Comparison of ENCODE assay signal across 9 cellular contexts in genomic region chr20:3046677-3047462, GRCh38. TPM values are rescaled to one million over a fixed set of nuclear protein-coding genes. Genes with fewer than 3 reads are reported as not detected.
DNase-seq lines count a peak whose midpoint lies in the region; ATAC-seq lines count a peak whose summit lies in the region.
"Had no signal": no experiment of that assay in that cellular context is flagged by ENCODE, and none has a peak within 500 bp of the region (broad histone marks: within the 10 kb centered on the region; RNA-seq: fewer than 3 reads in every experiment).

No MANE protein-coding gene starts in this region.

- ATAC-seq in stimulated activated memory B cell treated with anti-CD40 and anti-IgM and Interleukin-4, amounts not matched to agents 10 μg/mL and 1 μg/mL and 100 μg/mL, for 72 hours = no peak

- H3K4me1 Mint-ChIP-seq in activated CD4-positive, alpha-beta T cell treated with anti-CD3 and anti-CD28 coated beads, Interleukin-2, amount 10 ng/mL, durations not matched to agents 24 days and 14 days = peaks cover 16% of the 10 kb centered on the region
- H3K4me1 Mint-ChIP-seq in activated naive CD8-positive, alpha-beta T cell (ENCODE audit: low read depth) = peaks cover 18% of the 10 kb centered on the region
- H3K4me1 Mint-ChIP-seq in stimulated activated memory B cell treated with anti-CD40 and anti-IgM and Interleukin-4, amounts not matched to agents 10 μg/mL and 1 μg/mL and 100 μg/mL, for 72 hours = peaks cover 24% of the 10 kb centered on the region

- H3K4me3 Mint-ChIP-seq in activated CD4-positive, alpha-beta T cell treated with anti-CD3 and anti-CD28 coated beads, Interleukin-2, amount 10 ng/mL, durations not matched to agents 24 days and 14 days = peak overlapping the region; percentile 93
- peak overlapping the region; percentile 95 for H3K4me3 Mint-ChIP-seq in activated naive CD8-positive, alpha-beta T cell
- peak overlapping the region; percentile 92 for H3K4me3 Mint-ChIP-seq in stimulated activated memory B cell treated with anti-CD40 and anti-IgM and Interleukin-4, amounts not matched to agents 10 μg/mL and 1 μg/mL and 100 μg/mL, for 72 hours

- H3K4me3 ChIP-seq in iPS-18c (ENCODE audit: insufficient read depth, low read depth, low read length) = peak overlapping the region; percentile 94

- peaks cover 2% of the 10 kb centered on the region for H3K9me3 ChIP-seq in iPS-18c (ENCODE audit: control insufficient read depth, insufficient read depth, low read length)

- H3K36me3 Mint-ChIP-seq in activated CD4-positive, alpha-beta T cell treated with anti-CD3 and anti-CD28 coated beads, Interleukin-2, amount 10 ng/mL, durations not matched to agents 24 days and 14 days (ENCODE audit: low read depth) = peaks cover 35% of the 10 kb centered on the region
- peaks cover 7% of the 10 kb centered on the region for H3K36me3 Mint-ChIP-seq in activated naive CD8-positive, alpha-beta T cell
- peaks cover 29% of the 10 kb centered on the region for H3K36me3 Mint-ChIP-seq in stimulated activated memory B cell treated with anti-CD40 and anti-IgM and Interleukin-4, amounts not matched to agents 10 μg/mL and 1 μg/mL and 100 μg/mL, for 72 hours

- H3K27me3 Mint-ChIP-seq in activated CD4-positive, alpha-beta T cell treated with anti-CD3 and anti-CD28 coated beads, Interleukin-2, amount 10 ng/mL, durations not matched to agents 24 days and 14 days = no peaks in the 10 kb centered on the region
- no peaks in the 10 kb centered on the region for H3K27me3 Mint-ChIP-seq in activated naive CD8-positive, alpha-beta T cell
- no peaks in the 10 kb centered on the region for H3K27me3 Mint-ChIP-seq in stimulated activated memory B cell treated with anti-CD40 and anti-IgM and Interleukin-4, amounts not matched to agents 10 μg/mL and 1 μg/mL and 100 μg/mL, for 72 hours

- intact Hi-C loops in activated CD4-positive, alpha-beta T cell treated with anti-CD3 and anti-CD28 coated beads, Interleukin-2, amount 10 ng/mL, durations not matched to agents 24 days and 14 days (cut with micrococcal nuclease) = loop anchor here (1.0 kb wide), 1 partner anchor 33 kb away; no protein-coding TSS in a partner anchor
- intact Hi-C loops in posterior vena cava (cut with DNase I) = no loop called here

- no peak for DNase-seq in activated CD4-positive, alpha-beta T cell treated with anti-CD3 and anti-CD28 coated beads, Interleukin-2, amount 10 ng/mL, durations not matched to agents 24 days and 14 days
- DNase-seq in activated CD4-positive, alpha-beta T cell treated with anti-CD3 and anti-CD28 coated beads for 1 hour = no peak
- DNase-seq in NCI-H2029 (lab: John Stamatoyannopoulos, UW) (peak; percentile 66), NCI-H1694 (lab: John Stamatoyannopoulos, UW) (no peak), posterior vena cava (ENCODE audit: low spot score) (no peak)

- no peaks in the 10 kb centered on the region for H3K9me3 Mint-ChIP-seq in activated CD4-positive, alpha-beta T cell treated with anti-CD3 and anti-CD28 coated beads, Interleukin-2, amount 10 ng/mL, durations not matched to agents 24 days and 14 days
- H3K9me3 Mint-ChIP-seq in activated naive CD8-positive, alpha-beta T cell (ENCODE audit: low read depth) = no peaks in the 10 kb centered on the region
- H3K9me3 Mint-ChIP-seq in stimulated activated memory B cell treated with anti-CD40 and anti-IgM and Interleukin-4, amounts not matched to agents 10 μg/mL and 1 μg/mL and 100 μg/mL, for 72 hours = no peaks in the 10 kb centered on the region

- H3K27ac Mint-ChIP-seq in activated CD4-positive, alpha-beta T cell treated with anti-CD3 and anti-CD28 coated beads, Interleukin-2, amount 10 ng/mL, durations not matched to agents 24 days and 14 days = peak overlapping the region; percentile 67
- peak overlapping the region; percentile 76 for H3K27ac Mint-ChIP-seq in activated naive CD8-positive, alpha-beta T cell
- H3K27ac Mint-ChIP-seq in stimulated activated memory B cell treated with anti-CD40 and anti-IgM and Interleukin-4, amounts not matched to agents 10 μg/mL and 1 μg/mL and 100 μg/mL, for 72 hours = peak overlapping the region; percentile 85

RNA-seq across cellular contexts. Expression of gene MRPS26, which starts 1.0 kb away (rescaled TPM):
- 123 and 130 TPM in 2 replicates for total RNA-seq in activated CD4-positive, alpha-beta T cell treated with anti-CD3 and anti-CD28 coated beads, Interleukin-2, amount 10 ng/mL, durations not matched to agents 24 days and 14 days
- total RNA-seq in posterior vena cava = 10 to 100 TPM; 22.4 to 26.2 TPM

RNA-seq across cellular contexts. Expression of gene GNRH2, which starts 3.4 kb away (rescaled TPM):
- 1.7 and 2.7 TPM in 2 replicates for total RNA-seq in activated CD4-positive, alpha-beta T cell treated with anti-CD3 and anti-CD28 coated beads, Interleukin-2, amount 10 ng/mL, durations not matched to agents 24 days and 14 days
- under 1 TPM in 1 of 2 donors, not detected in 1; 0.43 TPM for total RNA-seq in posterior vena cava
- total RNA-seq: Daoy had no signal

RNA-seq across cellular contexts. Expression of gene OXT, which starts 24.6 kb away (rescaled TPM):
- 0.73 TPM in 1 of 2 replicates, not detected in the other for total RNA-seq in activated CD4-positive, alpha-beta T cell treated with anti-CD3 and anti-CD28 coated beads, Interleukin-2, amount 10 ng/mL, durations not matched to agents 24 days and 14 days
- not detected for total RNA-seq in posterior vena cava
- total RNA-seq: Daoy had no signal

RNA-seq across cellular contexts. Expression of gene AVP, which starts 37.7 kb away (rescaled TPM):
- not detected in 2 replicates for total RNA-seq in activated CD4-positive, alpha-beta T cell treated with anti-CD3 and anti-CD28 coated beads, Interleukin-2, amount 10 ng/mL, durations not matched to agents 24 days and 14 days
- total RNA-seq in posterior vena cava = not detected
- total RNA-seq: Daoy had no signal
